1 cellular context compared by ENCODE assay signal in the genomic region with DNA sequence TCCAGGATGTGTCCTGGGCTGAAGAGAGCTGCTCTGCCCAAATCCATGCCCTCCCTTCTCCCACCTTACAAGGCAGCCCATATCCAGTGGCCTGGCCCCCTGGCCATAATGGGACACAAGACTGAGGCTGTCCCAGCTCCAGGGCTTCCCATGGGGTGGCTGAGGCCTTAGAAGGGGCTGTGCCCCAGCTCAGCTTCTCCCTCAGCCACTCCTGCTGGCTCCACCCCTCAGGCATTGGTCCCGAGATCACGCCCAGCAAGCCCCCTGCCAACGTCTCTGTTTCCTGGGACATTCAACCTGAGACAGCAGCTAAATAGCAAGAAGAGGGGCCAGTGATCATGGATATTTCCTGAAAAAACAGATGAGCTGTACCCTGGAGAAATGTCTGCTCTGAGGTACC.
TF ChIP-seq lines count a peak whose summit lies in the region.

No MANE protein-coding gene starts in this region.

TF ChIP-seq in WTC11, 78 proteins besides CTCF, POLR2A, EP300 and RAD21 (continued from another document):
- TF ChIP-seq, protein P1, sequence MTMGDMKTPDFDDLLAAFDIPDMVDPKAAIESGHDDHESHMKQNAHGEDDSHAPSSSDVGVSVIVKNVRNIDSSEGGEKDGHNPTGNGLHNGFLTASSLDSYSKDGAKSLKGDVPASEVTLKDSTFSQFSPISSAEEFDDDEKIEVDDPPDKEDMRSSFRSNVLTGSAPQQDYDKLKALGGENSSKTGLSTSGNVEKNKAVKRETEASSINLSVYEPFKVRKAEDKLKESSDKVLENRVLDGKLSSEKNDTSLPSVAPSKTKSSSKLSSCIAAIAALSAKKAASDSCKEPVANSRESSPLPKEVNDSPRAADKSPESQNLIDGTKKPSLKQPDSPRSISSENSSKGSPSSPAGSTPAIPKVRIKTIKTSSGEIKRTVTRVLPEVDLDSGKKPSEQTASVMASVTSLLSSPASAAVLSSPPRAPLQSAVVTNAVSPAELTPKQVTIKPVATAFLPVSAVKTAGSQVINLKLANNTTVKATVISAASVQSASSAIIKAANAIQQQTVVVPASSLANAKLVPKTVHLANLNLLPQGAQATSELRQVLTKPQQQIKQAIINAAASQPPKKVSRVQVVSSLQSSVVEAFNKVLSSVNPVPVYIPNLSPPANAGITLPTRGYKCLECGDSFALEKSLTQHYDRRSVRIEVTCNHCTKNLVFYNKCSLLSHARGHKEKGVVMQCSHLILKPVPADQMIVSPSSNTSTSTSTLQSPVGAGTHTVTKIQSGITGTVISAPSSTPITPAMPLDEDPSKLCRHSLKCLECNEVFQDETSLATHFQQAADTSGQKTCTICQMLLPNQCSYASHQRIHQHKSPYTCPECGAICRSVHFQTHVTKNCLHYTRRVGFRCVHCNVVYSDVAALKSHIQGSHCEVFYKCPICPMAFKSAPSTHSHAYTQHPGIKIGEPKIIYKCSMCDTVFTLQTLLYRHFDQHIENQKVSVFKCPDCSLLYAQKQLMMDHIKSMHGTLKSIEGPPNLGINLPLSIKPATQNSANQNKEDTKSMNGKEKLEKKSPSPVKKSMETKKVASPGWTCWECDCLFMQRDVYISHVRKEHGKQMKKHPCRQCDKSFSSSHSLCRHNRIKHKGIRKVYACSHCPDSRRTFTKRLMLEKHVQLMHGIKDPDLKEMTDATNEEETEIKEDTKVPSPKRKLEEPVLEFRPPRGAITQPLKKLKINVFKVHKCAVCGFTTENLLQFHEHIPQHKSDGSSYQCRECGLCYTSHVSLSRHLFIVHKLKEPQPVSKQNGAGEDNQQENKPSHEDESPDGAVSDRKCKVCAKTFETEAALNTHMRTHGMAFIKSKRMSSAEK (CRISPR knock-in tag; IDR thresholded peaks at IDR 0.05; ENCODE audit: borderline replicate concordance): no peak
- no peak for TF ChIP-seq OVOL2 (CRISPR knock-in tag; IDR thresholded peaks at IDR 0.05; ENCODE audit: borderline replicate concordance)
- TF ChIP-seq NFATC4 (CRISPR knock-in tag; IDR thresholded peaks at IDR 0.05): no peak
- TF ChIP-seq, protein P2, sequence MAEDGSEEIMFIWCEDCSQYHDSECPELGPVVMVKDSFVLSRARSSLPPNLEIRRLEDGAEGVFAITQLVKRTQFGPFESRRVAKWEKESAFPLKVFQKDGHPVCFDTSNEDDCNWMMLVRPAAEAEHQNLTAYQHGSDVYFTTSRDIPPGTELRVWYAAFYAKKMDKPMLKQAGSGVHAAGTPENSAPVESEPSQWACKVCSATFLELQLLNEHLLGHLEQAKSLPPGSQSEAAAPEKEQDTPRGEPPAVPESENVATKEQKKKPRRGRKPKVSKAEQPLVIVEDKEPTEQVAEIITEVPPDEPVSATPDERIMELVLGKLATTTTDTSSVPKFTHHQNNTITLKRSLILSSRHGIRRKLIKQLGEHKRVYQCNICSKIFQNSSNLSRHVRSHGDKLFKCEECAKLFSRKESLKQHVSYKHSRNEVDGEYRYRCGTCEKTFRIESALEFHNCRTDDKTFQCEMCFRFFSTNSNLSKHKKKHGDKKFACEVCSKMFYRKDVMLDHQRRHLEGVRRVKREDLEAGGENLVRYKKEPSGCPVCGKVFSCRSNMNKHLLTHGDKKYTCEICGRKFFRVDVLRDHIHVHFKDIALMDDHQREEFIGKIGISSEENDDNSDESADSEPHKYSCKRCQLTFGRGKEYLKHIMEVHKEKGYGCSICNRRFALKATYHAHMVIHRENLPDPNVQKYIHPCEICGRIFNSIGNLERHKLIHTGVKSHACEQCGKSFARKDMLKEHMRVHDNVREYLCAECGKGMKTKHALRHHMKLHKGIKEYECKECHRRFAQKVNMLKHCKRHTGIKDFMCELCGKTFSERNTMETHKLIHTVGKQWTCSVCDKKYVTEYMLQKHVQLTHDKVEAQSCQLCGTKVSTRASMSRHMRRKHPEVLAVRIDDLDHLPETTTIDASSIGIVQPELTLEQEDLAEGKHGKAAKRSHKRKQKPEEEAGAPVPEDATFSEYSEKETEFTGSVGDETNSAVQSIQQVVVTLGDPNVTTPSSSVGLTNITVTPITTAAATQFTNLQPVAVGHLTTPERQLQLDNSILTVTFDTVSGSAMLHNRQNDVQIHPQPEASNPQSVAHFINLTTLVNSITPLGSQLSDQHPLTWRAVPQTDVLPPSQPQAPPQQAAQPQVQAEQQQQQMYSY (CRISPR knock-in tag; IDR thresholded peaks at IDR 0.05): no peak
- TF ChIP-seq FOXK1 (CRISPR knock-in tag; IDR thresholded peaks at IDR 0.05): no peak
- no peak for TF ChIP-seq RORB (CRISPR knock-in tag; IDR thresholded peaks at IDR 0.05)
- TF ChIP-seq, protein P3, sequence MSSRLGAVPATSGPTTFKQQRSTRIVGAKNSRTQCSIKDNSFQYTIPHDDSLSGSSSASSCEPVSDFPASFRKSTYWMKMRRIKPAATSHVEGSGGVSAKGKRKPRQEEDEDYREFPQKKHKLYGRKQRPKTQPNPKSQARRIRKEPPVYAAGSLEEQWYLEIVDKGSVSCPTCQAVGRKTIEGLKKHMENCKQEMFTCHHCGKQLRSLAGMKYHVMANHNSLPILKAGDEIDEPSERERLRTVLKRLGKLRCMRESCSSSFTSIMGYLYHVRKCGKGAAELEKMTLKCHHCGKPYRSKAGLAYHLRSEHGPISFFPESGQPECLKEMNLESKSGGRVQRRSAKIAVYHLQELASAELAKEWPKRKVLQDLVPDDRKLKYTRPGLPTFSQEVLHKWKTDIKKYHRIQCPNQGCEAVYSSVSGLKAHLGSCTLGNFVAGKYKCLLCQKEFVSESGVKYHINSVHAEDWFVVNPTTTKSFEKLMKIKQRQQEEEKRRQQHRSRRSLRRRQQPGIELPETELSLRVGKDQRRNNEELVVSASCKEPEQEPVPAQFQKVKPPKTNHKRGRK (CRISPR knock-in tag; IDR thresholded peaks at IDR 0.05; ENCODE audit: borderline replicate concordance): no peak
